In the genomic region with DNA sequence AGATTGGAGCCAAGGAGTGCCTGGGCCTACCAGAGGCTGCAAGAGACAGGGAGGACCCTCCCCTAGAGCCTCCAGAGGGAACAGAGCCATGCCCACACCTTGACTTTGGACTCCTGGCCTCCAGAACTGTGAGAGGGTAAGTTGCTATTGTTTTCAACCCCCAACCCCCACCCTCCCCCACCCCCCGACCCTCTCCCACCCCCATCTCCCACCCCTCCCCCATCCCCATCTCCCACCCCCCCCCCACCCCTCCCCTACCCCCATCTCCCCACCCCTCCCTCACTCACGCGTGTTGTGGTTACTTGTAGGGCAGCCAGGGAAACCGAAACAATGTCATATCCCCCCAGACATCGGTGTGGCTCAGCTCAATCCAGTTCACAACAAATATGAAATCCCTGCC, we compare ENCODE assay signal across 19 cellular contexts.
"Had no signal": no experiment of that assay in that cellular context is flagged by ENCODE, and none has a peak within 500 bp of the region (broad histone marks: within the 10 kb centered on the region; RNA-seq: fewer than 3 reads in every experiment).

No MANE protein-coding gene starts in this region.

- H3K4me3 ChIP-seq: adrenal gland, hepatocyte, lung, spleen, stomach, vagina had no signal

- H3K27ac ChIP-seq: adrenal gland, epithelial cell of prostate, hepatocyte, spleen, stomach, vagina, WERI-Rb-1 had no signal

- H3K27ac Mint-ChIP-seq: activated naive CD4-positive, alpha-beta T cell treated with anti-CD3 and anti-CD28 coated beads, Interleukin-2, amount 50 U/mL, for 72 hours; activated T-cell treated with anti-CD3 and anti-CD28 coated beads, Interleukin-2, amount 50 U/mL, for 72 hours; dendritic cell treated with granulocyte-macrophage colony-stimulating factor and Interleukin-4, amounts not matched to agents 40 ng/mL and 50 ng/mL, for 4 days; T-helper 1 cell treated with Interleukin-12 subunit alpha and Interleukin-12 subunit beta and Interleukin-4 antibody, amounts not matched to agents 30 μg/mL and 1 μg/mL, for 36 hours had no signal

- DNase-seq: activated CD4-positive, alpha-beta T cell treated with anti-CD3 and anti-CD28 coated beads, Interleukin-2, amount 50 U/mL, for 4 hours; adrenal gland; foreskin fibroblast; islet precursor cell; occipital lobe; spleen; stimulated activated CD8-positive, alpha-beta memory T cell treated with anti-CD3 and anti-CD28 coated beads, Interleukin-4, amount 100 ng/mL, for 48 hours; stomach; trophoblast cell; WERI-Rb-1 had no signal

- ATAC-seq: activated naive CD4-positive, alpha-beta T cell treated with anti-CD3 and anti-CD28 coated beads, Interleukin-2, amount 50 U/mL, for 72 hours had no signal

- FAIRE-seq: astrocyte had no signal

- H3K9me3 Mint-ChIP-seq: activated naive CD4-positive, alpha-beta T cell treated with anti-CD3 and anti-CD28 coated beads, Interleukin-2, amount 50 U/mL, for 72 hours; activated T-cell treated with anti-CD3 and anti-CD28 coated beads, Interleukin-2, amount 50 U/mL, for 72 hours; dendritic cell treated with granulocyte-macrophage colony-stimulating factor and Interleukin-4, amounts not matched to agents 40 ng/mL and 50 ng/mL, for 4 days; T-helper 1 cell treated with Interleukin-12 subunit alpha and Interleukin-12 subunit beta and Interleukin-4 antibody, amounts not matched to agents 30 μg/mL and 1 μg/mL, for 36 hours had no signal

- H3K4me2 ChIP-seq: hepatocyte had no signal

- H3K9me3 ChIP-seq: adrenal gland, spleen, stomach, vagina had no signal

- H3K36me3 ChIP-seq: adrenal gland, stomach, vagina, WERI-Rb-1 had no signal

- H3K4me3 Mint-ChIP-seq: dendritic cell treated with granulocyte-macrophage colony-stimulating factor and Interleukin-4, amounts not matched to agents 40 ng/mL and 50 ng/mL, for 4 days; T-helper 1 cell treated with Interleukin-12 subunit alpha and Interleukin-12 subunit beta and Interleukin-4 antibody, amounts not matched to agents 30 μg/mL and 1 μg/mL, for 36 hours had no signal

- H2AFZ ChIP-seq: hepatocyte had no signal

- H3K27me3 ChIP-seq: adrenal gland, hepatocyte, stomach, vagina had no signal
